Comparison of ENCODE assay signal across 27 cellular contexts in the genomic region with DNA sequence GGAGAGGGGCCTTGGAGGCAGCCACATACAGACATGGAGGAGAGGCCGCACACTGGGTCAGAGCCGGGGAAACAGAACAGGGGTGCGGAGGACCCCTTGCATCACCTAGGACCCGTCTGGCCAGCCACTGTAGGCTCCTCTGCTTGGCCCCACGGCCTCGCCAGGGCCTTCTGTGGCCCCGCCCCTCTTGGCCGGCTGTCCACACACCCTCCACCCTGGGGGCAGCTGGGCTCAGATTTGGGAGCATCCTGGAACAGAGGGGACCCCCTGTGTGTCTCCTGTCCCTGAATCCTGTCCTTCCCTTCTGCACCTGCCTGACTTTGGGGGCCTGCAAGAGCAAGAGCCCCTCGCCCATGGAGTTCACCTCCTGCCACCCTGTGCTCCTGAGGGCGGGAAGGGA. TPM values are rescaled to one million over a fixed set of nuclear protein-coding genes. Genes with fewer than 3 reads are reported as not detected.
"Had no signal": no experiment of that assay in that cellular context is flagged by ENCODE, and none has a peak within 500 bp of the region (broad histone marks: within the 10 kb centered on the region; RNA-seq: fewer than 3 reads in every experiment).

No MANE protein-coding gene starts in this region.

- H3K27me3 ChIP-seq: brain microvascular endothelial cell had no signal

- H3K36me3 Mint-ChIP-seq: activated naive CD4-positive, alpha-beta T cell treated with anti-CD3 and anti-CD28 coated beads, Interleukin-2, amount 10 ng/mL, durations not matched to agents 7 days and 5 days; activated naive CD8-positive, alpha-beta T cell treated with anti-CD3 and anti-CD28 coated beads for 36 hours; T-cell had no signal

- H3K9me3 Mint-ChIP-seq: activated B cell treated with CpG ODN at 0.5 μM for 24 hours; activated CD8-positive, alpha-beta T cell treated with anti-CD3 and anti-CD28 coated beads for 36 hours; activated naive CD8-positive, alpha-beta T cell treated with anti-CD3 and anti-CD28 coated beads for 36 hours; activated T-cell treated with anti-CD3 and anti-CD28 coated beads, Interleukin-2, amount 50 U/mL, for 72 hours; activated T-helper 2 cell treated with anti-CD3 and anti-CD28 coated beads, Interferon-gamma antibody, Interleukin-2, Interleukin-4, amounts not matched to agents 10 μg/mL and 5 μg/mL and 100 μg/mL, durations not matched to agents 14 hours and 24 hours and 36 hours; T-cell had no signal

- H3K27ac Mint-ChIP-seq: activated B cell treated with CpG ODN at 0.5 μM for 24 hours; activated CD8-positive, alpha-beta T cell treated with anti-CD3 and anti-CD28 coated beads for 36 hours; activated naive CD4-positive, alpha-beta T cell treated with anti-CD3 and anti-CD28 coated beads, Interleukin-2, amount 10 ng/mL, durations not matched to agents 7 days and 5 days; activated naive CD8-positive, alpha-beta T cell treated with anti-CD3 and anti-CD28 coated beads for 36 hours; activated T-cell treated with anti-CD3 and anti-CD28 coated beads, Interleukin-2, amount 50 U/mL, for 72 hours; activated T-helper 2 cell treated with anti-CD3 and anti-CD28 coated beads, Interferon-gamma antibody, Interleukin-2, Interleukin-4, amounts not matched to agents 10 μg/mL and 5 μg/mL and 100 μg/mL, durations not matched to agents 14 hours and 24 hours and 36 hours; T-cell had no signal

- H3K27ac ChIP-seq: brain microvascular endothelial cell, SK-N-MC had no signal

- H3K4me1 Mint-ChIP-seq: activated B cell treated with CpG ODN at 0.5 μM for 24 hours; activated naive CD4-positive, alpha-beta T cell treated with anti-CD3 and anti-CD28 coated beads, Interleukin-2, amount 10 ng/mL, durations not matched to agents 7 days and 5 days; activated naive CD8-positive, alpha-beta T cell treated with anti-CD3 and anti-CD28 coated beads for 36 hours; T-cell had no signal

- H3K4me3 Mint-ChIP-seq: activated B cell treated with CpG ODN at 0.5 μM for 24 hours; activated CD8-positive, alpha-beta T cell treated with anti-CD3 and anti-CD28 coated beads for 36 hours; activated naive CD4-positive, alpha-beta T cell treated with anti-CD3 and anti-CD28 coated beads, Interleukin-2, amount 10 ng/mL, durations not matched to agents 7 days and 5 days; activated naive CD8-positive, alpha-beta T cell treated with anti-CD3 and anti-CD28 coated beads for 36 hours; activated T-cell treated with anti-CD3 and anti-CD28 coated beads, Interleukin-2, amount 50 U/mL, for 72 hours; T-cell had no signal

- DNase-seq: activated B cell treated with CpG ODN at 0.5 μM for 24 hours; activated CD4-positive, alpha-beta T cell treated with anti-CD3 and anti-CD28 coated beads for 1 hour; activated CD8-positive, alpha-beta memory T cell treated with anti-CD3 and anti-CD28 coated beads, Interleukin-2, amount 50 U/mL, for 4 hours; activated CD8-positive, alpha-beta T cell treated with anti-CD3 and anti-CD28 coated beads for 36 hours; activated gamma-delta T cell treated with Interleukin-2 at 50 U/mL for 16 hours; activated naive CD4-positive, alpha-beta T cell treated with anti-CD3 and anti-CD28 coated beads, Interleukin-2, amount 10 ng/mL, durations not matched to agents 7 days and 5 days; activated naive CD8-positive, alpha-beta T cell treated with anti-CD3 and anti-CD28 coated beads for 36 hours; activated T-cell treated with anti-CD3 and anti-CD28 coated beads, Interleukin-2, amount 50 U/mL, for 72 hours; cerebellar nuclear complex; Karpas-422; NCI-H1092; NCI-H1417 treated with DMSO at 0.1 percent for 48 hours; NCI-H1694; NCI-H2029; NCI-H2107; NCI-H2171 treated with DMSO at 0.1 percent for 48 hours; NCI-H446; NCI-H524; T-cell; T-helper 2 cell; T1000 had no signal

- H3K36me3 ChIP-seq: brain microvascular endothelial cell had no signal

- H3K4me3 ChIP-seq: K562, SK-N-MC had no signal

- H3K27me3 Mint-ChIP-seq: activated B cell treated with CpG ODN at 0.5 μM for 24 hours; activated CD8-positive, alpha-beta T cell treated with anti-CD3 and anti-CD28 coated beads for 36 hours; activated naive CD4-positive, alpha-beta T cell treated with anti-CD3 and anti-CD28 coated beads, Interleukin-2, amount 10 ng/mL, durations not matched to agents 7 days and 5 days; activated naive CD8-positive, alpha-beta T cell treated with anti-CD3 and anti-CD28 coated beads for 36 hours had no signal

RNA-seq across cellular contexts. Expression of gene TH, which starts 7.9 kb away (rescaled TPM):
- total RNA-seq: activated B cell treated with CpG ODN at 0.5 μM for 24 hours; activated CD8-positive, alpha-beta T cell treated with anti-CD3 and anti-CD28 coated beads for 36 hours; activated naive CD8-positive, alpha-beta T cell treated with anti-CD3 and anti-CD28 coated beads for 36 hours; activated T-cell treated with anti-CD3 and anti-CD28 coated beads, Interleukin-2, amount 50 U/mL, for 72 hours; activated T-helper 2 cell treated with anti-CD3 and anti-CD28 coated beads, Interferon-gamma antibody, Interleukin-2, Interleukin-4, amounts not matched to agents 10 μg/mL and 5 μg/mL and 100 μg/mL, durations not matched to agents 14 hours and 24 hours and 36 hours; cardiac septum; K562; Right ventricle myocardium inferior; T-cell had no signal
- polyA plus RNA-seq: K562 had no signal

RNA-seq across cellular contexts. Expression of gene INS, which starts 18.5 kb away (rescaled TPM):
- total RNA-seq: activated B cell treated with CpG ODN at 0.5 μM for 24 hours; activated CD8-positive, alpha-beta T cell treated with anti-CD3 and anti-CD28 coated beads for 36 hours; activated naive CD8-positive, alpha-beta T cell treated with anti-CD3 and anti-CD28 coated beads for 36 hours; activated T-cell treated with anti-CD3 and anti-CD28 coated beads, Interleukin-2, amount 50 U/mL, for 72 hours; activated T-helper 2 cell treated with anti-CD3 and anti-CD28 coated beads, Interferon-gamma antibody, Interleukin-2, Interleukin-4, amounts not matched to agents 10 μg/mL and 5 μg/mL and 100 μg/mL, durations not matched to agents 14 hours and 24 hours and 36 hours; cardiac septum; K562; Right ventricle myocardium inferior had no signal
- polyA plus RNA-seq: K562 had no signal

RNA-seq across cellular contexts. Expression of gene IGF2, which starts 40.3 kb away (rescaled TPM):
- total RNA-seq: activated B cell treated with CpG ODN at 0.5 μM for 24 hours had no signal
- polyA plus RNA-seq: K562 had no signal
